ENCODE assay signal across 34 cellular contexts in genomic region chr1:207605444-207606361, GRCh38. TPM values are rescaled to one million over a fixed set of nuclear protein-coding genes. Genes with fewer than 3 reads are reported as not detected.
"Had no signal": no experiment of that assay in that cellular context is flagged by ENCODE, and none has a peak within 500 bp of the region (broad histone marks: within the 10 kb centered on the region; RNA-seq: fewer than 3 reads in every experiment).

No MANE protein-coding gene starts in this region.

- H3K36me3 Mint-ChIP-seq: activated naive CD4-positive, alpha-beta T cell treated with anti-CD3 and anti-CD28 coated beads, Interleukin-2, amount 10 ng/mL, durations not matched to agents 7 days and 5 days; activated naive CD8-positive, alpha-beta T cell treated with anti-CD3 and anti-CD28 coated beads for 36 hours had no signal

- H3K4me2 ChIP-seq: SK-N-SH had no signal

- H3K27me3 Mint-ChIP-seq: activated CD8-positive, alpha-beta T cell treated with anti-CD3 and anti-CD28 coated beads for 36 hours; activated naive CD8-positive, alpha-beta T cell treated with anti-CD3 and anti-CD28 coated beads for 36 hours had no signal

- H3K27ac ChIP-seq: Peyer's patch, RWPE1, SJCRH30, WERI-Rb-1 had no signal

- H3K4me3 ChIP-seq: Peyer's patch, SJCRH30 had no signal

- H3K27ac Mint-ChIP-seq: activated CD8-positive, alpha-beta T cell treated with anti-CD3 and anti-CD28 coated beads for 36 hours; activated naive CD4-positive, alpha-beta T cell treated with anti-CD3 and anti-CD28 coated beads, Interleukin-2, amount 10 ng/mL, durations not matched to agents 7 days and 5 days; activated naive CD8-positive, alpha-beta T cell treated with anti-CD3 and anti-CD28 coated beads for 36 hours; activated T-cell treated with anti-CD3 and anti-CD28 coated beads, Interleukin-2, amount 50 U/mL, for 72 hours; activated T-helper 2 cell treated with anti-CD3 and anti-CD28 coated beads, Interferon-gamma antibody, Interleukin-2, Interleukin-4, amounts not matched to agents 10 μg/mL and 5 μg/mL and 100 μg/mL, durations not matched to agents 14 hours and 24 hours and 36 hours had no signal

- H3K27me3 ChIP-seq: Peyer's patch, SJCRH30 had no signal

- H3K4me1 ChIP-seq: Peyer's patch had no signal

- H3K36me3 ChIP-seq: Peyer's patch, SJCRH30, WERI-Rb-1 had no signal

- DNase-seq: activated CD4-positive, alpha-beta T cell treated with anti-CD3 and anti-CD28 coated beads for 4 hours; activated CD8-positive, alpha-beta memory T cell treated with anti-CD3 and anti-CD28 coated beads, Interleukin-2, amount 50 U/mL, for 4 hours; activated CD8-positive, alpha-beta T cell treated with anti-CD3 and anti-CD28 coated beads for 36 hours; activated gamma-delta T cell treated with Interleukin-2 at 50 U/mL for 16 hours; activated naive CD4-positive, alpha-beta T cell treated with anti-CD3 and anti-CD28 coated beads, Interleukin-2, amount 10 ng/mL, durations not matched to agents 7 days and 5 days; activated naive CD8-positive, alpha-beta T cell treated with anti-CD3 and anti-CD28 coated beads for 36 hours; activated T-cell treated with anti-CD3 and anti-CD28 coated beads, Interleukin-2, amount 50 U/mL, for 72 hours; anterior cingulate cortex; caudate nucleus; KG1; MV-4-11; NCI-H1105; NCI-H1436; NCI-H187 treated with DMSO at 0.1 percent for 48 hours; NCI-H2081 treated with DMSO at 0.1 percent for 48 hours; NCI-H2171; NCI-H345; NCI-H510A; NCI-H69; NK-92 treated with Interleukin-12 subunit alpha and Interleukin-12 subunit beta, amount 100 ng/mL, for 24 hours; OCI-M1; Peyer's patch; Right ventricle myocardium superior; SJCRH30; SK-N-SH; T-helper 1 cell; WERI-Rb-1 had no signal

- H3K9me2 ChIP-seq: SK-N-SH had no signal

- H3K9me3 Mint-ChIP-seq: activated CD8-positive, alpha-beta T cell treated with anti-CD3 and anti-CD28 coated beads for 36 hours; activated naive CD4-positive, alpha-beta T cell treated with anti-CD3 and anti-CD28 coated beads, Interleukin-2, amount 10 ng/mL, durations not matched to agents 7 days and 5 days; activated naive CD8-positive, alpha-beta T cell treated with anti-CD3 and anti-CD28 coated beads for 36 hours; activated T-cell treated with anti-CD3 and anti-CD28 coated beads, Interleukin-2, amount 50 U/mL, for 72 hours; activated T-helper 2 cell treated with anti-CD3 and anti-CD28 coated beads, Interferon-gamma antibody, Interleukin-2, Interleukin-4, amounts not matched to agents 10 μg/mL and 5 μg/mL and 100 μg/mL, durations not matched to agents 14 hours and 24 hours and 36 hours had no signal

- H3K4me3 Mint-ChIP-seq: activated CD8-positive, alpha-beta T cell treated with anti-CD3 and anti-CD28 coated beads for 36 hours; activated naive CD4-positive, alpha-beta T cell treated with anti-CD3 and anti-CD28 coated beads, Interleukin-2, amount 10 ng/mL, durations not matched to agents 7 days and 5 days; activated naive CD8-positive, alpha-beta T cell treated with anti-CD3 and anti-CD28 coated beads for 36 hours; activated T-cell treated with anti-CD3 and anti-CD28 coated beads, Interleukin-2, amount 50 U/mL, for 72 hours had no signal

- H3K4me1 Mint-ChIP-seq: activated naive CD4-positive, alpha-beta T cell treated with anti-CD3 and anti-CD28 coated beads, Interleukin-2, amount 10 ng/mL, durations not matched to agents 7 days and 5 days; activated naive CD8-positive, alpha-beta T cell treated with anti-CD3 and anti-CD28 coated beads for 36 hours had no signal

- ATAC-seq: activated CD4-positive, CD25-positive, alpha-beta regulatory T cell treated with anti-CD3 and anti-CD28 coated beads, Interleukin-2, amount 50 U/mL, for 24 hours; activated CD8-positive, alpha-beta T cell treated with anti-CD3 and anti-CD28 coated beads for 36 hours; activated T-cell treated with anti-CD3 and anti-CD28 coated beads, Interleukin-2, amount 50 U/mL, for 72 hours had no signal

RNA-seq across cellular contexts. Expression of gene CR1L, which starts 39.2 kb away (rescaled TPM):
- total RNA-seq: activated CD8-positive, alpha-beta T cell treated with anti-CD3 and anti-CD28 coated beads for 36 hours; activated naive CD8-positive, alpha-beta T cell treated with anti-CD3 and anti-CD28 coated beads for 36 hours; activated T-helper 2 cell treated with anti-CD3 and anti-CD28 coated beads, Interferon-gamma antibody, Interleukin-2, Interleukin-4, amounts not matched to agents 10 μg/mL and 5 μg/mL and 100 μg/mL, durations not matched to agents 14 hours and 24 hours and 36 hours; LHCN-M2; M059J; Peyer's patch; Right ventricle myocardium superior; SJCRH30; T-helper 2 cell treated with Interferon-gamma antibody and Interleukin-4, amounts not matched to agents 100 ng/mL and 5 ng/mL, for 36 hours had no signal
- polyA plus RNA-seq: adipose tissue, SK-N-SH had no signal
